11 cellular contexts compared by ENCODE assay signal in the genomic region with DNA sequence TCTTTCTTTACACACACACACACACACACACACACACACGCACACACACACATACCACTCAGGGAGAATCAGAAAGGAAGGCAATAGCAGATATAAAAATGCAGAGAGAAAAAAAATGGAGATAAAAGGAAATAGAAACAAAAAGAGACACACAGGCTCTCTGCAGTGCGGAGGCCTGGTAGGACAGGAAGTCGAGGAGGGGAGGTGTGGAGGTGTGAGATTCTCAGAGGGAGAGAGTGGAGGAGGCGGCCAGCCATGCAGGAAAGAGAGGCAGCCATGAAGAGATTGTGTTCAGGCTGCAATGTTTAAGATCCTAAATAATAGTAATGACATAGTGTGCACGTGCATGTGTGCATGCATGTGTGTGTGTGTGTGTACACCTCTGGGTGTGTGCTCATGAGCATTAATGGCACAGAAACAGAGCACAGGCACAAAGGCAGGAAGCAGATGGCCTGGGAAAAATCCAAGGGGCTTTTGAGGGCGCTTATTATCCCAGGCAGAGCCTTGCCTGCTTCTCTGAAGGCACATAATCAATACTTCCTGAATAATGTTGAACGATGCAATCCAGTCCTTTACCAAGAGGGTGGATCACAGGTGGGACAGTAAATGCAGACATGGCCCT.
DNase-seq lines count a peak whose midpoint lies in the region; ATAC-seq lines count a peak whose summit lies in the region.
"Had no signal": no experiment of that assay in that cellular context is flagged by ENCODE, and none has a peak within 500 bp of the region (broad histone marks: within the 10 kb centered on the region; RNA-seq: fewer than 3 reads in every experiment).

No MANE protein-coding gene starts in this region.

- peak overlapping the region in 1 of 2 donors; percentile 11 for H3K4me3 ChIP-seq in CD4-positive, alpha-beta memory T cell (ENCODE audit: low read length in 2 of 2)
- H3K4me3 ChIP-seq in mesenchymal stem cell (ENCODE audit: insufficient read depth in 1 of 2, low read depth in 1 of 2, low read length in 2 of 2), result no peak overlapping the region
- H3K4me3 ChIP-seq: suprapubic skin had no signal

- intact Hi-C loops in CD4-positive, alpha-beta memory T cell (cut with micrococcal nuclease), result no loop called here

- POLR2A ChIA-PET in CD4-positive, alpha-beta memory T cell (lab: Charles Lee; ENCODE audit: partially characterized antibody), result no interaction called here

- 56% methylated on average over 6 of the region's 7 CpGs for WGBS in mesenchymal stem cell

- H3K27ac ChIP-seq in CD4-positive, alpha-beta memory T cell (ENCODE audit: low read depth, low read length), result no peak overlapping the region
- no peak overlapping the region for H3K27ac ChIP-seq in mesenchymal stem cell (ENCODE audit: low read length, poor library complexity, severe bottlenecking)
- H3K27ac ChIP-seq: suprapubic skin had no signal

- H3K9me3 ChIP-seq in CD4-positive, alpha-beta memory T cell (ENCODE audit: control insufficient read depth in 1 of 2, low read length in 2 of 2), result no peaks in the 10 kb centered on the region
- H3K9me3 ChIP-seq in mesenchymal stem cell (ENCODE audit: control insufficient read depth, low read length), result no peaks in the 10 kb centered on the region
- H3K9me3 ChIP-seq: suprapubic skin had no signal

- H2AFZ ChIP-seq in mesenchymal stem cell (ENCODE audit: low read depth, low read length), result no peak overlapping the region

- ATAC-seq in GM21381 (IDR thresholded peaks at IDR 0.05; ENCODE audit: unreplicated experiment), result peak; percentile 69
- peak; percentile 64 to 69 for ATAC-seq in activated T-cell treated with anti-CD3 and anti-CD28 coated beads, Interleukin-2, amount 50 U/mL, for 72 hours (replicated peaks in 1 of 2)
- ATAC-seq in HG02588 (IDR thresholded peaks at IDR 0.05; ENCODE audit: unreplicated experiment), result no peak
- ATAC-seq in GM21423 (IDR thresholded peaks at IDR 0.05; ENCODE audit: unreplicated experiment), result no peak
- ATAC-seq in HG03520 (IDR thresholded peaks at IDR 0.05; ENCODE audit: unreplicated experiment), result no peak

- H4K91ac ChIP-seq in mesenchymal stem cell (ENCODE audit: low read length), result no peak overlapping the region

- H3K4ac ChIP-seq in mesenchymal stem cell (ENCODE audit: low read depth in 1 of 2, low read length in 2 of 2), result no peak overlapping the region

- H2BK120ac ChIP-seq in mesenchymal stem cell (ENCODE audit: low read depth, low read length), result no peak overlapping the region

- H4K8ac ChIP-seq in mesenchymal stem cell (ENCODE audit: low read length), result peak overlapping the region; percentile 42

- no peak overlapping the region for H3K18ac ChIP-seq in mesenchymal stem cell (ENCODE audit: low read depth in 1 of 2, low read length in 2 of 2)

- H2BK12ac ChIP-seq in mesenchymal stem cell (ENCODE audit: low read length in 2 of 2), result no peak overlapping the region

- no peak overlapping the region for H2BK15ac ChIP-seq in mesenchymal stem cell (ENCODE audit: low read depth, poor library complexity, severe bottlenecking)

- peaks cover 16 to 32% (median 25%) of the 10 kb centered on the region in 4 donors for H3K4me1 Mint-ChIP-seq in CD4-positive, alpha-beta memory T cell
- H3K4me1 Mint-ChIP-seq in activated T-cell treated with anti-CD3 and anti-CD28 coated beads, Interleukin-2, amount 50 U/mL, for 72 hours (ENCODE audit: low read depth), result peaks cover 34% of the 10 kb centered on the region

- no peaks in the 10 kb centered on the region for H3K36me3 Mint-ChIP-seq in CD4-positive, alpha-beta memory T cell
- H3K36me3 Mint-ChIP-seq in activated T-cell treated with anti-CD3 and anti-CD28 coated beads, Interleukin-2, amount 50 U/mL, for 72 hours (ENCODE audit: insufficient read depth in 2 of 2), result no peaks in the 10 kb centered on the region

- CTCF ChIA-PET in CD4-positive, alpha-beta memory T cell (lab: Charles Lee; ENCODE audit: partially characterized antibody), result no interaction called here

- H2BK5ac ChIP-seq in mesenchymal stem cell (ENCODE audit: low read depth, low read length, poor library complexity, severe bottlenecking), result no peak overlapping the region

- H3K23ac ChIP-seq in mesenchymal stem cell (ENCODE audit: low read length in 2 of 2), result no peak overlapping the region

- H3K27ac Mint-ChIP-seq in CD4-positive, alpha-beta memory T cell, result peak overlapping the region; percentile 30 to 94 (median 93)
- H3K27ac Mint-ChIP-seq in activated T-cell treated with anti-CD3 and anti-CD28 coated beads, Interleukin-2, amount 50 U/mL, for 72 hours, result peak overlapping the region; percentile 94

- DNase-seq in CD4-positive, alpha-beta memory T cell, result peak in 4 of 5 donors; percentile 16 to 29 (median 22)
- DNase-seq in activated T-cell treated with anti-CD3 and anti-CD28 coated beads, Interleukin-2, amount 50 U/mL, for 72 hours, result peak; percentile 8 to 20
- peak; percentile 15 for DNase-seq in mesenchymal stem cell
- no peak for DNase-seq in NCI-H1436 treated with DMSO at 0.1 percent for 48 hours (lab: John Stamatoyannopoulos, UW)
- DNase-seq: effector CD4-positive, alpha-beta T cell; EL had no signal

- no peaks in the 10 kb centered on the region for H3K27me3 ChIP-seq in CD4-positive, alpha-beta memory T cell (ENCODE audit: insufficient read depth, low read length)
- H3K27me3 ChIP-seq in mesenchymal stem cell (ENCODE audit: control insufficient read depth in 1 of 2, insufficient read depth in 1 of 2, low read length in 2 of 2), result peaks cover 43 to 59% of the 10 kb centered on the region in 2 experiments

- H3K9ac ChIP-seq in mesenchymal stem cell (ENCODE audit: low read length), result no peak overlapping the region

- H3K27me3 Mint-ChIP-seq in CD4-positive, alpha-beta memory T cell, result peaks cover 0 to 4% of the 10 kb centered on the region in 2 donors
- no peaks in the 10 kb centered on the region for H3K27me3 Mint-ChIP-seq in activated T-cell treated with anti-CD3 and anti-CD28 coated beads, Interleukin-2, amount 50 U/mL, for 72 hours (ENCODE audit: low read depth)

- peaks cover 0 to 2% (median 0%) of the 10 kb centered on the region in 8 donors for H3K9me3 Mint-ChIP-seq in CD4-positive, alpha-beta memory T cell
- no peaks in the 10 kb centered on the region for H3K9me3 Mint-ChIP-seq in activated T-cell treated with anti-CD3 and anti-CD28 coated beads, Interleukin-2, amount 50 U/mL, for 72 hours

- H2AK5ac ChIP-seq in mesenchymal stem cell (ENCODE audit: low read length, severe bottlenecking), result no peak overlapping the region

- no peaks in the 10 kb centered on the region for H3K79me1 ChIP-seq in mesenchymal stem cell (replicated peaks; ENCODE audit: low read length, poor library complexity, severe bottlenecking)

- peaks cover 18% of the 10 kb centered on the region for H3K4me1 ChIP-seq in CD4-positive, alpha-beta memory T cell (ENCODE audit: insufficient read depth, low read length)
- H3K4me1 ChIP-seq in mesenchymal stem cell (ENCODE audit: control insufficient read depth, insufficient read depth, low read depth, low read length), result no peaks in the 10 kb centered on the region
- H3K4me1 ChIP-seq: suprapubic skin had no signal

- H3K4me2 ChIP-seq in mesenchymal stem cell (ENCODE audit: low read length, poor library complexity, severe bottlenecking), result no peak overlapping the region

- H3K36me3 ChIP-seq in CD4-positive, alpha-beta memory T cell (ENCODE audit: insufficient read depth, low read length), result no peaks in the 10 kb centered on the region
- H3K36me3 ChIP-seq in mesenchymal stem cell (ENCODE audit: control insufficient read depth in 1 of 2, insufficient read depth in 2 of 2, low read depth in 1 of 2, low read length in 2 of 2), result no peaks in the 10 kb centered on the region
- H3K36me3 ChIP-seq: suprapubic skin had no signal

- H3K4me3 Mint-ChIP-seq in CD4-positive, alpha-beta memory T cell, result peak overlapping the region; percentile 57 to 84 (median 70)
- peak overlapping the region; percentile 39 to 65 for H3K4me3 Mint-ChIP-seq in activated T-cell treated with anti-CD3 and anti-CD28 coated beads, Interleukin-2, amount 50 U/mL, for 72 hours

- no peak overlapping the region for H3K14ac ChIP-seq in mesenchymal stem cell (ENCODE audit: low read length in 2 of 2)

Comparison
In these comparisons a context has a peak if more than half of its experiments do, and no peak if none do; other contexts are left out.
1. ATAC-seq: peak in GM21381 (single experiment) and activated T-cell treated with anti-CD3 and anti-CD28 coated beads, Interleukin-2, amount 50 U/mL, for 72 hours (2 of 2); none in HG02588 (single experiment), GM21423 (single experiment) and HG03520 (single experiment).